In the genomic region with DNA sequence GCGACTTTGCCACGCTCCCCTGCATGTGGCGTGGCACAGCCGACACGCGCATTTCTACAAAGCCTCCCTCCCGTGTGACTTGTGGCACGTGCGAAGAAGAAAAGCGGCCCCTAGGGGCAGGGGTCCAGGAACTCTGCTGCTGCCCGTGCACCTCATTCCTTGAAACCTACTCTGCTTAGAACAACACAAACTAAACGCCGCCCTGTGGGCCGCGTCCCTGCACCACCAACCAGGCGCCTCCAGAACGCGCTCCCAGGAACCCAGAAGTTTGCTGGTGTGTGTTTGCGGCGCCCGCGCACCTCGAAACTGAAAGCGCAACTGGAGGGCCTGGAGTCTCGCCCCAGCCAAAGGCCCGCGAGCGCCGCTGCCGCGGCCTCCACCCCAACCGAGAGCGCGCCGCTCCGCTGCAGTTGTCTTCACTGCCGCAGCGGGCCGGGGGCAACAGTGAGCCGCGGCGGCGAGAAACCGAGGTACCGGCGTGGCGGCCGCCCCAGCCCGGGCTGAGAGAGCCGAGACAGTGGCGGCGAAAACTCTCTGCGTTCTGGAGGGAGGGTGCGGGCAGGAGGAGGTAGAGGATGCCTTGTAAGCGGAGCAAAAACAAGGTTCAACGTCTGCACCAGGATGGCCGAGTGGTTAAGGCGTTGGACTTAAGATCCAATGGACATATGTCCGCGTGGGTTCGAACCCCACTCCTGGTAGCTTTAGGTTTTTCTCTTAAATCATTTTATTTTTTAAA, we compare ENCODE assay signal across 8 cellular contexts.
DNase-seq lines count a peak whose midpoint lies in the region; ATAC-seq and TF ChIP-seq lines count a peak whose summit lies in the region.

No MANE protein-coding gene starts in this region.

- no peaks in the 10 kb centered on the region for H4K20me1 ChIP-seq in PC-3 (ENCODE audit: low read length)

- no peaks in the 10 kb centered on the region for H3F3A ChIP-seq in PC-3 (ENCODE audit: low read length, unreplicated experiment)

- H3K9ac ChIP-seq in PC-3 (ENCODE audit: low read length), result peak overlapping the region; percentile 73
- peak overlapping the region; percentile 84 for H3K9ac ChIP-seq in mucosa of stomach (ENCODE audit: low read length)

- H3K4me3 Mint-ChIP-seq in activated T-cell treated with anti-CD3 and anti-CD28 coated beads, Interleukin-2, amount 50 U/mL, for 4 hours, result peak overlapping the region; percentile 93

- intact Hi-C loops in PC-3 (cut with micrococcal nuclease), result loop anchor here (1.0 to 5.0 kb wide), 6 partner anchors 26 to 266 kb away; no protein-coding TSS in a partner anchor

- H3K36me3 ChIP-seq in PC-3 (ENCODE audit: low read depth, low read length) (no peaks in the 10 kb centered on the region), esophagus (ENCODE audit: control insufficient read depth in 2 of 2, insufficient read depth in 2 of 2, low read length in 1 of 2) (no peaks in the 10 kb centered on the region), mucosa of stomach (ENCODE audit: control insufficient read depth, insufficient read depth, low read length) (no peaks in the 10 kb centered on the region)

- BruUV-seq in PC-3 (replicated peaks; lab: Mats Ljungman, UMichigan), result no TSS peak

- H3K9me3 ChIP-seq in PC-3 (ENCODE audit: low read length) (no peaks in the 10 kb centered on the region), esophagus (ENCODE audit: control insufficient read depth in 2 of 2, insufficient read depth in 1 of 2, low read depth in 1 of 2, low read length in 1 of 2) (no peaks in the 10 kb centered on the region), mucosa of stomach (ENCODE audit: control insufficient read depth, low read length) (no peaks in the 10 kb centered on the region)

- WGBS in esophagus, 2 donors, result 0% methylated on average over 61 of the region's 61 CpGs

- H3K27ac ChIP-seq in PC-3 (ENCODE audit: low read length), result peak overlapping the region; percentile 61
- H3K27ac ChIP-seq in esophagus (ENCODE audit: low read depth in 2 of 2, low read length in 1 of 2), result peak overlapping the region; percentile 92 to 98

- peaks cover 38% of the 10 kb centered on the region for H3K4me1 Mint-ChIP-seq in activated T-cell treated with anti-CD3 and anti-CD28 coated beads, Interleukin-2, amount 50 U/mL, for 4 hours (ENCODE audit: low read depth)

- H3K4me2 ChIP-seq in PC-3 (ENCODE audit: low read length), result peak overlapping the region; percentile 89

- DNase-seq in DMS79 treated with DMSO at 0.1 percent for 48 hours (lab: John Stamatoyannopoulos, UW) (peak; percentile 94), KBM-7 (peak; percentile 98), PC-3 (peak; percentile 94)
- peak; percentile 87 for DNase-seq in activated T-cell treated with anti-CD3 and anti-CD28 coated beads, Interleukin-2, amount 50 U/mL, for 4 hours
- DNase-seq in stimulated activated CD8-positive, alpha-beta memory T cell treated with anti-CD3 and anti-CD28 coated beads, Interleukin-4, amount 100 ng/mL, for 48 hours, result peak; percentile 96

- no peaks in the 10 kb centered on the region for H3K9me3 Mint-ChIP-seq in activated T-cell treated with anti-CD3 and anti-CD28 coated beads, Interleukin-2, amount 50 U/mL, for 4 hours

- ATAC-seq in GM21723 (IDR thresholded peaks at IDR 0.05; ENCODE audit: unreplicated experiment) (peak; percentile 93), PC-3 (peak; percentile 82)
- ATAC-seq in activated T-cell treated with anti-CD3 and anti-CD28 coated beads, Interleukin-2, amount 50 U/mL, for 4 hours, result peak; percentile 92 to 93

- in situ Hi-C loops in KBM-7 (cut with MboI; ENCODE audit: low pct_unique_long_range_greater_than_20kb, low sequenced_read_pairs), result no loop called here

- peak overlapping the region; percentile 91 for H2AFZ ChIP-seq in PC-3 (ENCODE audit: low read length)

- TF ChIP-seq CTCF in PC-3 (conservative IDR thresholded peaks at IDR 0.05; ENCODE audit: low read depth, low read length), result peak; percentile 66

- H3K9me2 ChIP-seq in PC-3 (replicated peaks; ENCODE audit: low read length), result no peaks in the 10 kb centered on the region

- H3K36me3 Mint-ChIP-seq in activated T-cell treated with anti-CD3 and anti-CD28 coated beads, Interleukin-2, amount 50 U/mL, for 4 hours (ENCODE audit: insufficient read depth), result no peaks in the 10 kb centered on the region

- no peaks in the 10 kb centered on the region for H3K27me3 ChIP-seq in PC-3 (ENCODE audit: low read length)
- no peaks in the 10 kb centered on the region for H3K27me3 ChIP-seq in esophagus (ENCODE audit: control insufficient read depth in 1 of 2, insufficient read depth in 2 of 2, low read length in 2 of 2)
- H3K27me3 ChIP-seq in mucosa of stomach (ENCODE audit: control insufficient read depth, insufficient read depth, low read length), result no peaks in the 10 kb centered on the region

- peak overlapping the region; percentile 72 for H3K4me3 ChIP-seq in PC-3 (ENCODE audit: low read length)
- peak overlapping the region; percentile 64 to 66 for H3K4me3 ChIP-seq in esophagus (ENCODE audit: low read depth in 1 of 2, low read length in 2 of 2)
- H3K4me3 ChIP-seq in mucosa of stomach (ENCODE audit: low read length), result peak overlapping the region; percentile 48

- POLR2A ChIA-PET in PC-3 (lab: Charles Lee; ENCODE audit: unreplicated experiment), result interaction anchor here (0.6 to 1.4 kb wide), 2 partner anchors 70 to 151 kb away, joined by 5 to 12 read pairs; no protein-coding TSS in a partner anchor

- H3K4me1 ChIP-seq in PC-3 (ENCODE audit: insufficient read depth, low read length) (peaks cover 15% of the 10 kb centered on the region), esophagus (ENCODE audit: control insufficient read depth in 2 of 2, insufficient read depth in 2 of 2, low read length in 1 of 2) (peaks cover 0 to 3% of the 10 kb centered on the region in 2 donors), mucosa of stomach (ENCODE audit: control insufficient read depth, insufficient read depth, low read length) (peaks cover 9% of the 10 kb centered on the region)

- CTCF ChIA-PET in PC-3 (lab: Charles Lee), result interaction anchor here (0.5 to 1.5 kb wide), 4 partner anchors 50 to 264 kb away, joined by 3 to 8 read pairs (median 3); no protein-coding TSS in a partner anchor

- H3K79me2 ChIP-seq in PC-3 (ENCODE audit: low read length), result no peaks in the 10 kb centered on the region

- peaks cover 2% of the 10 kb centered on the region for H3K27me3 Mint-ChIP-seq in activated T-cell treated with anti-CD3 and anti-CD28 coated beads, Interleukin-2, amount 50 U/mL, for 4 hours (ENCODE audit: low read depth)

Comparison
In these comparisons a context has a peak if more than half of its experiments do, and no peak if none do; other contexts are left out.
1. Peak in every context shown above with its lines: DNase-seq, ATAC-seq, H3K4me3 ChIP-seq and H3K27ac ChIP-seq.